2 cellular contexts compared by ENCODE assay signal in the genomic region with DNA sequence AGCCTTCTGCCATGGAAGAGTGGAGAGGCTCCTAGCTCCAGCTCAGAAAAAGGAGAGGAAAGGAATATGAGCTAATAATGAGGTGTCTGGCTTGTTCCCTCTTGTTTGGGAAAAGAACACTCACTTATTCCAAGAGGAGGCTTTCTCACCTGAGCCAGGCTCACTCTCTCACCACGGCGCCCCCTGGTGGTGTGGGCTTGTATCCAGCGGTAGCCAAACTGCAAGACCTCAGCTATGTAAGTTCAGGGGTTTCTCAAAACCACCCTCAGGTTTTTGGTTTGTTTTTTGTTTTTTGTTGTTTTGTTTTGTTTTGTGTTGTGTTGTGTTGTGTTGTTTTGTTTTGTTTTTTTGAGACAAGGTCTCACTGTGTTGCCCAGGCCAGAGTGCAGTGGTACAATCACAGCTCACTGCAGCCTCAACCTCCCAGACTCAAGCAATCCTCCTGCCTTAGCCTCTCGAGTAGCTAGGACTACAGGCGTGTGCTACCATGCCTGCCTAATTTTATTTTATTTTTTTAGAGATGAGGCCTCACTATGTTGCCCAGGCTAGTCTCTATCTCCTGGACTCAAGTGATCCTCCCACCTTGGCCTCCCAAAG.
TF ChIP-seq lines count a peak whose summit lies in the region.

No MANE protein-coding gene starts in this region.

TF ChIP-seq in WTC11, 78 proteins besides CTCF, POLR2A, EP300 and RAD21 (continued from another document):
- TF ChIP-seq, protein P1, sequence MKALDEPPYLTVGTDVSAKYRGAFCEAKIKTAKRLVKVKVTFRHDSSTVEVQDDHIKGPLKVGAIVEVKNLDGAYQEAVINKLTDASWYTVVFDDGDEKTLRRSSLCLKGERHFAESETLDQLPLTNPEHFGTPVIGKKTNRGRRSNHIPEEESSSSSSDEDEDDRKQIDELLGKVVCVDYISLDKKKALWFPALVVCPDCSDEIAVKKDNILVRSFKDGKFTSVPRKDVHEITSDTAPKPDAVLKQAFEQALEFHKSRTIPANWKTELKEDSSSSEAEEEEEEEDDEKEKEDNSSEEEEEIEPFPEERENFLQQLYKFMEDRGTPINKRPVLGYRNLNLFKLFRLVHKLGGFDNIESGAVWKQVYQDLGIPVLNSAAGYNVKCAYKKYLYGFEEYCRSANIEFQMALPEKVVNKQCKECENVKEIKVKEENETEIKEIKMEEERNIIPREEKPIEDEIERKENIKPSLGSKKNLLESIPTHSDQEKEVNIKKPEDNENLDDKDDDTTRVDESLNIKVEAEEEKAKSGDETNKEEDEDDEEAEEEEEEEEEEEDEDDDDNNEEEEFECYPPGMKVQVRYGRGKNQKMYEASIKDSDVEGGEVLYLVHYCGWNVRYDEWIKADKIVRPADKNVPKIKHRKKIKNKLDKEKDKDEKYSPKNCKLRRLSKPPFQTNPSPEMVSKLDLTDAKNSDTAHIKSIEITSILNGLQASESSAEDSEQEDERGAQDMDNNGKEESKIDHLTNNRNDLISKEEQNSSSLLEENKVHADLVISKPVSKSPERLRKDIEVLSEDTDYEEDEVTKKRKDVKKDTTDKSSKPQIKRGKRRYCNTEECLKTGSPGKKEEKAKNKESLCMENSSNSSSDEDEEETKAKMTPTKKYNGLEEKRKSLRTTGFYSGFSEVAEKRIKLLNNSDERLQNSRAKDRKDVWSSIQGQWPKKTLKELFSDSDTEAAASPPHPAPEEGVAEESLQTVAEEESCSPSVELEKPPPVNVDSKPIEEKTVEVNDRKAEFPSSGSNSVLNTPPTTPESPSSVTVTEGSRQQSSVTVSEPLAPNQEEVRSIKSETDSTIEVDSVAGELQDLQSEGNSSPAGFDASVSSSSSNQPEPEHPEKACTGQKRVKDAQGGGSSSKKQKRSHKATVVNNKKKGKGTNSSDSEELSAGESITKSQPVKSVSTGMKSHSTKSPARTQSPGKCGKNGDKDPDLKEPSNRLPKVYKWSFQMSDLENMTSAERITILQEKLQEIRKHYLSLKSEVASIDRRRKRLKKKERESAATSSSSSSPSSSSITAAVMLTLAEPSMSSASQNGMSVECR (CRISPR knock-in tag; IDR thresholded peaks at IDR 0.05; ENCODE audit: borderline replicate concordance) = no peak
- TF ChIP-seq ZNF219 (CRISPR knock-in tag; IDR thresholded peaks at IDR 0.05; ENCODE audit: borderline replicate concordance) = no peak
- no peak for TF ChIP-seq ZNF263 (CRISPR knock-in tag; IDR thresholded peaks at IDR 0.05; ENCODE audit: low read depth)
- TF ChIP-seq MXD4 (CRISPR knock-in tag; IDR thresholded peaks at IDR 0.05; ENCODE audit: borderline replicate concordance) = no peak
- no peak for TF ChIP-seq ZBTB21 (CRISPR knock-in tag; IDR thresholded peaks at IDR 0.05; ENCODE audit: borderline replicate concordance)
- TF ChIP-seq MAX (CRISPR knock-in tag; IDR thresholded peaks at IDR 0.05) = no peak

TF ChIP-seq in liver, 16 proteins besides CTCF, POLR2A, EP300 and RAD21 (continued from another document):
- TF ChIP-seq GABPA (IDR thresholded peaks at IDR 0.05 in 1 of 2, conservative IDR thresholded peaks at IDR 0.05 in 1 of 2) = no peak
- TF ChIP-seq, protein P2, sequence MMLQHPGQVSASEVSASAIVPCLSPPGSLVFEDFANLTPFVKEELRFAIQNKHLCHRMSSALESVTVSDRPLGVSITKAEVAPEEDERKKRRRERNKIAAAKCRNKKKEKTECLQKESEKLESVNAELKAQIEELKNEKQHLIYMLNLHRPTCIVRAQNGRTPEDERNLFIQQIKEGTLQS (IDR thresholded peaks at IDR 0.05) = no peak
